1 cellular context compared by ENCODE assay signal in the genomic region with DNA sequence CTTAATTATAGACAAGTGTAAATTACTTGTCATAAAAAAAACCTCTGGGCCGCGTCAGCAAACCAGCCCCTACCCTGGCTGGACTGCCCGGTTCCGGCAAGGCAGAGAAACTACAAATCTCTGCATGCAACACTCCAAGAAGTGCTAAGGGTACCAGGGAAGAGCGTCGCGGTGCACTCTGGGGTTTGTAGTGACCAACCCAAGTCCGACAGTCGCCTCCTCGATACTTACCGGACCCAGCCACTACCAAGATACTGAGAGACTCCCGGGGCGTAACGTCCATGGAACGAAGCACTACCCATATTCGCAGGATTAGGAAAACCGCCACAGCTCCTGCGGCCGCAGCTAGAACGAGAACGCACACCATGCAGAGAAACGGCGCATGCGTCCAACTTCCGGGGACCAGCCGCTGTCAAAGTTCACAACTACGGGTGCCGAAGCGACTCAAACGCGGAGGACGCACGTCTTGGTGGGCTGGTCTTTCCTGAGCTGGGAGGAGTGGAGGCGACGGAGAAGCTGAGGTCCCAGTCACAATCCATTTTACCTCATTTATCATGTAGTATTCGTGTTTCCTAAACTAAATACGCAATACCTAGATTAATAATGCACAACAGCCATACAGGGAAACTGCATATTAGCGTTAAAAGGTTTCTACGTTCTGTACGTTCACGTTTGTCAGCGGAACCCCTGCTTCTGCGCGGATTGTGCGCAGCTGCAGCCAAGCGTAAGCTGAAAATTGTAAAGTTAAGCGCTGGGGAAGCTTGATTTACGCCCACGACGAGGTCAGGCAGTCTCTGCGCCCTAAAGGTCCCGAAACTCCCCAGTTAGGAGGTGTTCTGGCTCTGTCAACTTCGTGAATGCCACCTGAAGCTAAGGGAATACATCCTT.
TF ChIP-seq lines count a peak whose summit lies in the region.

A gene with protein sequence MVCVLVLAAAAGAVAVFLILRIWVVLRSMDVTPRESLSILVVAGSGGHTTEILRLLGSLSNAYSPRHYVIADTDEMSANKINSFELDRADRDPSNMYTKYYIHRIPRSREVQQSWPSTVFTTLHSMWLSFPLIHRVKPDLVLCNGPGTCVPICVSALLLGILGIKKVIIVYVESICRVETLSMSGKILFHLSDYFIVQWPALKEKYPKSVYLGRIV (minus strand): TSS at position 420 of the 888 bp plus-strand sequence. CDS start 53 bp downstream, at position 367.

TF ChIP-seq in SK-N-SH, 30 proteins besides CTCF, POLR2A, EP300 and RAD21 (continued from another document):
- TF ChIP-seq RCOR1 (IDR thresholded peaks at IDR 0.05; ENCODE audit: low read length) (no peak), REST (IDR thresholded peaks at IDR 0.05; ENCODE audit: low read depth, low read length) (no peak), IRF3 (IDR thresholded peaks at IDR 0.05; ENCODE audit: low read depth, low read length) (no peak), SMC3 (IDR thresholded peaks at IDR 0.05; ENCODE audit: low read depth, low read length) (no peak), MEF2A (IDR thresholded peaks at IDR 0.05; ENCODE audit: borderline replicate concordance, low read depth) (no peak)
- TF ChIP-seq, protein P1, sequence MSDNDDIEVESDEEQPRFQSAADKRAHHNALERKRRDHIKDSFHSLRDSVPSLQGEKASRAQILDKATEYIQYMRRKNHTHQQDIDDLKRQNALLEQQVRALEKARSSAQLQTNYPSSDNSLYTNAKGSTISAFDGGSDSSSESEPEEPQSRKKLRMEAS (IDR thresholded peaks at IDR 0.05; ENCODE audit: low read depth): peak; percentile 78
- TF ChIP-seq, protein P2, sequence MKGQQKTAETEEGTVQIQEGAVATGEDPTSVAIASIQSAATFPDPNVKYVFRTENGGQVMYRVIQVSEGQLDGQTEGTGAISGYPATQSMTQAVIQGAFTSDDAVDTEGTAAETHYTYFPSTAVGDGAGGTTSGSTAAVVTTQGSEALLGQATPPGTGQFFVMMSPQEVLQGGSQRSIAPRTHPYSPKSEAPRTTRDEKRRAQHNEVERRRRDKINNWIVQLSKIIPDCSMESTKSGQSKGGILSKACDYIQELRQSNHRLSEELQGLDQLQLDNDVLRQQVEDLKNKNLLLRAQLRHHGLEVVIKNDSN (IDR thresholded peaks at IDR 0.05; ENCODE audit: borderline replicate concordance, low read depth): no peak
